In the genomic region with DNA sequence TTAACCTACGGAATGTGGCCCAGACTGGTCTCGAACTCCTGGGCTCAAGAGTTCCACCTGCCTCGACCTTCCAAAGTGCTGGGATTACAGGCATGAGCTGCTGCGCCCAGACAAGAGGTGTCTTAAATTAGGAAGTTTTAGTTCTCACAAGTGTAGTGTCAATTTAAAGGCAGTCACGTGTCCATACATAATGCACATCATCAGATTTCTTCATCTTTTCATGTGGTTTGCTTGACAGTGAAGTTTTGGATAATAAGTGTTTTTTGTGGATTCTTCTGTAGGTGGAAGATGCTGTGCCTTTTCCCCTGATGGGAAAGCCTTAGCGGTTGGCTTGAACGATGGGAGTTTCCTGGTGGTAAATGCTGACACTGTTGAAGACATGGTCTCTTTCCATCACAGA, we compare ENCODE assay signal across 19 cellular contexts.
DNase-seq lines count a peak whose midpoint lies in the region; ATAC-seq, FAIRE-seq and TF ChIP-seq lines count a peak whose summit lies in the region.
"Had no signal": no experiment of that assay in that cellular context is flagged by ENCODE, and none has a peak within 500 bp of the region (broad histone marks: within the 10 kb centered on the region; RNA-seq: fewer than 3 reads in every experiment).

No MANE protein-coding gene starts in this region.

- peak overlapping the region; percentile 49; the same call in 2 of the 3 replicates for H2BK15ac ChIP-seq in IMR-90 (ENCODE audit: low read depth, low read length)

- H2BK120ac ChIP-seq in IMR-90 (ENCODE audit: low read depth, low read length) = peak overlapping the region; percentile 53

- TF ChIP-seq EP300 in A549 (IDR thresholded peaks at IDR 0.05) (no peak), ovary (IDR thresholded peaks at IDR 0.05) (no peak)

- no peak overlapping the region for H2AFZ ChIP-seq in IMR-90 (replicated peaks; ENCODE audit: low read length, poor library complexity)
- no peak overlapping the region for H2AFZ ChIP-seq in PC-9

- H3F3A ChIP-seq in PC-9 (ENCODE audit: insufficient read depth, low read depth) = peaks cover 20% of the 10 kb centered on the region; the same call in 1 of the 2 replicates

- 0 out of 2 replicates have a peak overlapping the region, but pooled peaks have one; percentile 31 for H4K91ac ChIP-seq in IMR-90 (ENCODE audit: insufficient read depth, low read depth, low read length)

- H2AK5ac ChIP-seq in IMR-90 (ENCODE audit: low read depth, low read length) = peak overlapping the region; percentile 46

- ATAC-seq in A549 (no peak), IMR-90 (ENCODE audit: low read depth) (no peak), foreskin keratinocyte (no peak), HG03097 (IDR thresholded peaks at IDR 0.05; ENCODE audit: low FRiP score, unreplicated experiment) (no peak)

- TF ChIP-seq CTCF in A549 (IDR thresholded peaks at IDR 0.05) = no peak
- TF ChIP-seq CTCF in IMR-90 (conservative IDR thresholded peaks at IDR 0.05; ENCODE audit: low read depth, low read length) = no peak
- TF ChIP-seq CTCF in PC-9 (conservative IDR thresholded peaks at IDR 0.05) = no peak
- TF ChIP-seq CTCF in foreskin keratinocyte (conservative IDR thresholded peaks at IDR 0.05) = no peak
- TF ChIP-seq CTCF in ovary (IDR thresholded peaks at IDR 0.05) = no peak

- H3K36me3 ChIP-seq in IMR-90 (ENCODE audit: control insufficient read depth, insufficient read depth, low read length) (no peaks in the 10 kb centered on the region), PC-9 (ENCODE audit: low read depth) (0 out of 2 replicates have a peak, but pooled peaks cover 4% of the 10 kb centered on the region), ovary (no peaks in the 10 kb centered on the region)
- H3K36me3 ChIP-seq: BLaER1 treated with 17β-estradiol and CSF1 and Interleukin-3, amounts not matched to agents 10 nM and 100 nM; SJSA1 had no signal

- peak overlapping the region; percentile 16 to 57; a peak in 2 of 6 replicates for H3K27ac ChIP-seq in A549
- H3K27ac ChIP-seq in IMR-90 (ENCODE audit: insufficient read depth, low read length) = no peak overlapping the region
- peak overlapping the region; percentile 85 for H3K27ac ChIP-seq in PC-9
- peak overlapping the region; percentile 56 for H3K27ac ChIP-seq in foreskin keratinocyte
- H3K27ac ChIP-seq in ovary = no peak overlapping the region

- H3K4ac ChIP-seq in IMR-90 (ENCODE audit: low read depth, low read length) = peak overlapping the region; percentile 34; the same call in 1 of the 2 replicates

- H3K4me1 ChIP-seq in A549 (peaks cover 19% of the 10 kb centered on the region), IMR-90 (ENCODE audit: control insufficient read depth, insufficient read depth, low read length) (peaks cover 7% of the 10 kb centered on the region), PC-9 (replicated peaks; ENCODE audit: insufficient read depth) (peaks cover 24% of the 10 kb centered on the region), foreskin keratinocyte (peaks cover 28% of the 10 kb centered on the region), ovary (ENCODE audit: insufficient read depth) (no peaks in the 10 kb centered on the region)

- H2AK9ac ChIP-seq in IMR-90 (replicated peaks; ENCODE audit: low read depth, low read length, poor library complexity) = no peak overlapping the region

- H3K9me2 ChIP-seq in PC-9 (ENCODE audit: insufficient read depth) = no peaks in the 10 kb centered on the region

- H3K9ac ChIP-seq in IMR-90 (ENCODE audit: low read depth, low read length) = no peak overlapping the region

- peak overlapping the region; percentile 27 for H2BK5ac ChIP-seq in IMR-90 (ENCODE audit: low read depth, low read length, poor library complexity, severe bottlenecking)

- H3K56ac ChIP-seq in IMR-90 (ENCODE audit: extremely low read depth, insufficient read depth, low read length) = no peak overlapping the region

- FAIRE-seq in A549 (lab: Jason Lieb, UNC) = no peak
- FAIRE-seq: D721Med, GM18507 had no signal

- intact Hi-C loops in IMR-90 (cut with micrococcal nuclease) = no loop called here
- intact Hi-C loops in PC-9 (cut with micrococcal nuclease; ENCODE audit: unreplicated experiment) = loop anchor here (10.0 kb wide), 1 partner anchor 112 kb away; no protein-coding TSS in a partner anchor
- intact Hi-C loops in ovary (cut with DNase I) = loop anchor here in 3 of 4 donors (10.0 kb wide), 2 partner anchors 262 to 272 kb away; no protein-coding TSS in a partner anchor

- H4K8ac ChIP-seq in IMR-90 (ENCODE audit: low read depth in 2 of 2, low read length in 2 of 2) = no peak overlapping the region

- H3K9me3 ChIP-seq in A549 (no peaks in the 10 kb centered on the region), IMR-90 (ENCODE audit: control insufficient read depth, insufficient read depth, low read length) (no peaks in the 10 kb centered on the region), PC-9 (ENCODE audit: insufficient read depth, low read depth) (no peaks in the 10 kb centered on the region; the same call in 1 of the 2 replicates), ovary (no peaks in the 10 kb centered on the region)
- H3K9me3 ChIP-seq: BLaER1 treated with 17β-estradiol and CSF1 and Interleukin-3, amounts not matched to agents 10 nM and 100 nM; SJSA1 had no signal

- H3K14ac ChIP-seq in IMR-90 (replicated peaks; ENCODE audit: low read depth, low read length) = peak overlapping the region; percentile 50

- CTCF ChIA-PET in A549 (lab: Yijun Ruan, JAX) (interaction anchor here (1.0 to 10.0 kb wide), 3 partner anchors 50 to 269 kb away, joined by 3 to 236 read pairs (median 4); no protein-coding TSS in a partner anchor), IMR-90 (lab: Yijun Ruan, JAX) (no interaction called here), PC-9 (lab: Charles Lee) (interaction anchor here (0.6 kb wide), 1 partner anchor 370 kb away, joined by 4 read pairs; no protein-coding TSS in a partner anchor)

- POLR2A ChIA-PET in A549 (lab: Yijun Ruan, JAX) (no interaction called here), IMR-90 (lab: Charles Lee; ENCODE audit: unreplicated experiment) (no interaction called here), PC-9 (lab: Charles Lee; ENCODE audit: unreplicated experiment) (no interaction called here)

- BruUV-seq in IMR-90 (replicated peaks; lab: Mats Ljungman, UMichigan) (no TSS peak), PC-9 (replicated peaks; lab: Mats Ljungman, UMichigan) (no TSS peak)

- dilution Hi-C loops in IMR-90 (cut with HindIII; ENCODE audit: low sequenced_read_pairs, unreplicated experiment) = no loop called here

- no peak for TF ChIP-seq RAD21 in A549 (conservative IDR thresholded peaks at IDR 0.05 in 1 of 2, IDR thresholded peaks at IDR 0.05 in 1 of 2)
- TF ChIP-seq RAD21 in IMR-90 (IDR thresholded peaks at IDR 0.05; ENCODE audit: low read length) = no peak

- H3K27me3 ChIP-seq in IMR-90 (ENCODE audit: control insufficient read depth, insufficient read depth, low read length) (no peaks in the 10 kb centered on the region; the same call in 1 of the 2 replicates), PC-9 (ENCODE audit: insufficient read depth, low read depth) (no peaks in the 10 kb centered on the region), foreskin keratinocyte (no peaks in the 10 kb centered on the region), ovary (no peaks in the 10 kb centered on the region)
- H3K27me3 ChIP-seq: BLaER1 treated with 17β-estradiol and CSF1 and Interleukin-3, amounts not matched to agents 10 nM and 100 nM; SJSA1 had no signal

- no peaks in the 10 kb centered on the region for H3K79me2 ChIP-seq in PC-9 (ENCODE audit: low read depth)

- H4K20me1 ChIP-seq in IMR-90 (ENCODE audit: insufficient read depth, low read length) (no peaks in the 10 kb centered on the region), PC-9 (ENCODE audit: insufficient read depth) (no peaks in the 10 kb centered on the region)
- H4K20me1 ChIP-seq: BLaER1 treated with 17β-estradiol and CSF1 and Interleukin-3, amounts not matched to agents 10 nM and 100 nM had no signal

- peak overlapping the region; percentile 7; the same call in 1 of the 2 replicates for H3K23ac ChIP-seq in IMR-90 (ENCODE audit: low read depth, low read length)

- in situ Hi-C loops in IMR-90 (cut with MboI; ENCODE audit: low sequenced_read_pairs) = no loop called here

- H2BK20ac ChIP-seq in IMR-90 (ENCODE audit: low read depth, low read length) = peak overlapping the region; percentile 71

- WGBS in A549 (ENCODE audit: missing lambda C conversion rate) = 90% methylated on average over 7 of the region's 7 CpGs
- WGBS in IMR-90 (ENCODE audit: extremely low coverage in 2 of 2, insufficient read length in 1 of 2), 2 experiments = no CpG with 5 or more reads among the region's 7 CpGs
- WGBS in ovary, 3 donors = 87 to 90% (median 88%) methylated on average over 7 of the region's 7 CpGs

- peaks cover 10 to 39% of the 10 kb centered on the region in 2 experiments for H3K79me1 ChIP-seq in IMR-90 (ENCODE audit: low read depth in 1 of 2, low read length in 2 of 2)

- TF ChIP-seq POLR2A in A549 (IDR thresholded peaks at IDR 0.05; ENCODE audit: low read length) (no peak), IMR-90 (IDR thresholded peaks at IDR 0.05; ENCODE audit: low read depth, low read length) (no peak), ovary (IDR thresholded peaks at IDR 0.05) (no peak)

- H3K9me1 ChIP-seq in IMR-90 (ENCODE audit: insufficient read depth, low read length) = peaks cover 12% of the 10 kb centered on the region

- H4K5ac ChIP-seq in IMR-90 (ENCODE audit: low read depth, low read length) = no peak overlapping the region

- H3K4me2 ChIP-seq in A549 (no peak overlapping the region), IMR-90 (ENCODE audit: low read depth, low read length) (no peak overlapping the region), PC-9 (no peak overlapping the region)

- H3K4me3 ChIP-seq in A549 (no peak overlapping the region), IMR-90 (ENCODE audit: insufficient read depth, low read depth, low read length) (no peak overlapping the region), PC-9 (no peak overlapping the region), ovary (no peak overlapping the region)
- H3K4me3 ChIP-seq: SJSA1 had no signal

- H3K18ac ChIP-seq in IMR-90 (ENCODE audit: low read depth, low read length) = no peak overlapping the region

- no peak for DNase-seq in A549 (ENCODE audit: low read depth in 1 of 2, low spot score in 1 of 2)
- DNase-seq in IMR-90 = no peak
- no peak for DNase-seq in PC-9
- DNase-seq in foreskin keratinocyte = no peak
- DNase-seq in ovary = no peak
- no peak for DNase-seq in iPS-NIHi11 (ENCODE audit: low spot score)
- DNase-seq: AML-193; CD4-positive, alpha-beta T cell; GM23248; H7; Karpas-422; NCI-H2029; NCI-H526 treated with DMSO at 0.1 percent for 48 hours; Right ventricle myocardium superior had no signal

TF ChIP-seq in A549, 52 proteins besides CTCF, POLR2A, EP300 and RAD21 (continues in another document):
- TF ChIP-seq PHF8 (IDR thresholded peaks at IDR 0.05; ENCODE audit: borderline replicate concordance, low read depth) = no peak
- TF ChIP-seq NFE2L2 (conservative IDR thresholded peaks at IDR 0.05; ENCODE audit: low read length) = no peak

TF ChIP-seq in IMR-90, 13 proteins besides CTCF, POLR2A, EP300 and RAD21 (continues in another document):
- TF ChIP-seq MAZ (IDR thresholded peaks at IDR 0.05; ENCODE audit: borderline replicate concordance, low read depth, low read length) (no peak), FOS (IDR thresholded peaks at IDR 0.05; ENCODE audit: low read depth, low read length) (no peak), CHD1 (IDR thresholded peaks at IDR 0.05; ENCODE audit: low read depth, low read length) (no peak), CEBPB (IDR thresholded peaks at IDR 0.05; ENCODE audit: low read depth, low read length) (no peak), MAFK (IDR thresholded peaks at IDR 0.05; ENCODE audit: low read depth, low read length) (no peak)

Comparison
In these comparisons a context has a peak if more than half of its experiments do, and no peak if none do; other contexts are left out.
1. H3K27ac ChIP-seq: peak in A549 (2 of 2), PC-9 (single experiment) and foreskin keratinocyte (single experiment); none in IMR-90 (single experiment) and ovary (0 of 2).